In the genomic region with DNA sequence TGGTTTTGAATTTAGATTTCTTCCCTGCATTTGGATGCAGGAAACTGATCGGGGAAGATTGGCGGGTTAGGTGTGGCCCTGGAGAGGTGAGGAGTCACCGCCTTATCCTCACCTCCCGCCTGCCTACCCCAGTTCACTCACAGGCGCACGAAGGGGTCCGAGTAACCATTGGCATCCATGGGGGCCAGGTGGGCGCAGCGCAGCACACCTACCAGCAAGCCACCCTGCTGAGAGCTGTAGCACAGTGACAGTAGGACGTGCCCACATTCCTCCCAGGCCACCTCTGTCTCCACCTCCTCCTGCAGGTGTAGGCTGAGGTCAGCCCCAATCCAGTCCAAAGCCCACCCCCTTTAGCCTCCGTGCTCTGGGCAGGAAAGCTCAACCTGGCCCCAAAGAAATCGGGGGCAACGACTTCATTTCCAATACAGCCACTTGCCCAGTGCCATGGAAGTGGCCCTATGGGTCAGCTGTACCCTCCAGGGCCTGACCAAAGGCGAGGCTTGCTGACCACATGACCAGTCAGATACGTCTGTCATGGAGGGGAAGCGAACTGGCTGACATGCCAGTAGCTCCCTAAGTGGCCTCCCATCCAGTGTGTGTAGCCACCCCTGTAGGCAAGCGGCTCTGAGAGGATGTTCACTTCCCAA, we compare ENCODE assay signal across 9 cellular contexts. TPM values are rescaled to one million over a fixed set of nuclear protein-coding genes. Genes with fewer than 3 reads are reported as not detected.
DNase-seq lines count a peak whose midpoint lies in the region; ATAC-seq and TF ChIP-seq lines count a peak whose summit lies in the region.
"Had no signal": no experiment of that assay in that cellular context is flagged by ENCODE, and none has a peak within 500 bp of the region (broad histone marks: within the 10 kb centered on the region; RNA-seq: fewer than 3 reads in every experiment).

No MANE protein-coding gene starts in this region.

- POLR2A ChIA-PET in MCF 10A (lab: Yijun Ruan, JAX) = interaction anchor here (0.7 to 2.4 kb wide), 5 partner anchors 20 to 42 kb away, joined by 3 to 16 read pairs (median 5); a partner anchor contains a TSS
- POLR2A ChIA-PET in naive thymus-derived CD4-positive, alpha-beta T cell (lab: Charles Lee) = interaction anchor here (0.5 to 2.8 kb wide), 9 partner anchors 8 to 185 kb away, joined by 3 to 27 read pairs (median 5); a partner anchor contains a TSS

- H3K27ac Mint-ChIP-seq in MCF 10A (ENCODE audit: low read depth, unreplicated experiment) = peak overlapping the region; percentile 79
- H3K27ac Mint-ChIP-seq in naive thymus-derived CD4-positive, alpha-beta T cell = peak overlapping the region; percentile 92 to 99 (median 98)

- no peaks in the 10 kb centered on the region for H3K27me3 ChIP-seq in HL-60 (ENCODE audit: insufficient read depth, poor library complexity, severe bottlenecking)
- H3K27me3 ChIP-seq in naive thymus-derived CD4-positive, alpha-beta T cell (ENCODE audit: control insufficient read depth in 2 of 2, insufficient read depth in 2 of 2, low read length in 2 of 2) = no peaks in the 10 kb centered on the region

- peaks cover 25 to 29% of the 10 kb centered on the region in 2 donors for H3K4me1 ChIP-seq in naive thymus-derived CD4-positive, alpha-beta T cell (ENCODE audit: control insufficient read depth in 2 of 2, insufficient read depth in 2 of 2, low read length in 2 of 2)

- peaks cover 19% of the 10 kb centered on the region for H3K27me3 Mint-ChIP-seq in MCF 10A (ENCODE audit: insufficient read depth, unreplicated experiment)
- peaks cover 0 to 9% (median 0%) of the 10 kb centered on the region in 5 donors for H3K27me3 Mint-ChIP-seq in naive thymus-derived CD4-positive, alpha-beta T cell

- no peak for DNase-seq in AG10803 (ENCODE audit: low read depth)
- DNase-seq in HL-60 (ENCODE audit: low read depth in 1 of 2, low spot score in 1 of 2) = no peak
- no peak for DNase-seq in MCF 10A (ENCODE audit: unreplicated experiment)
- DNase-seq in naive thymus-derived CD4-positive, alpha-beta T cell = no peak
- no peak for DNase-seq in SW480 (ENCODE audit: low spot score)

- peaks cover 28% of the 10 kb centered on the region for H3K36me3 Mint-ChIP-seq in MCF 10A (ENCODE audit: insufficient read depth, unreplicated experiment)
- H3K36me3 Mint-ChIP-seq in naive thymus-derived CD4-positive, alpha-beta T cell = peaks cover 0 to 17% (median 3%) of the 10 kb centered on the region in 5 donors

- CTCF ChIA-PET in MCF 10A (lab: Yijun Ruan, JAX) = interaction anchor here (0.5 to 3.0 kb wide), 6 partner anchors 14 to 145 kb away, joined by 3 to 12 read pairs (median 4); a partner anchor contains a TSS
- CTCF ChIA-PET in naive thymus-derived CD4-positive, alpha-beta T cell (lab: Charles Lee) = interaction anchor here (0.6 to 2.1 kb wide), 10 partner anchors 13 to 342 kb away, joined by 3 to 8 read pairs (median 3); a partner anchor contains a TSS

- no peaks in the 10 kb centered on the region for H3K9me3 ChIP-seq in naive thymus-derived CD4-positive, alpha-beta T cell (ENCODE audit: control insufficient read depth in 2 of 3, low read length in 3 of 3)
- H3K9me3 ChIP-seq: SK-N-SH had no signal

- peak overlapping the region; percentile 85 for H3K27ac ChIP-seq in HL-60 (replicated peaks)
- peak overlapping the region; percentile 96 for H3K27ac ChIP-seq in naive thymus-derived CD4-positive, alpha-beta T cell (ENCODE audit: low read depth, low read length)

- BruUV-seq in MCF 10A (replicated peaks; lab: Mats Ljungman, UMichigan) = no TSS peak

- intact Hi-C loops in MCF 10A (cut with micrococcal nuclease) = no loop called here
- intact Hi-C loops in naive thymus-derived CD4-positive, alpha-beta T cell (cut with micrococcal nuclease) = no loop called here

- peaks cover 4% of the 10 kb centered on the region for H3K4me1 Mint-ChIP-seq in MCF 10A (ENCODE audit: insufficient read depth, unreplicated experiment)
- peaks cover 21 to 56% (median 43%) of the 10 kb centered on the region in 7 donors for H3K4me1 Mint-ChIP-seq in naive thymus-derived CD4-positive, alpha-beta T cell

- H3K9me3 Mint-ChIP-seq in MCF 10A (ENCODE audit: unreplicated experiment) = no peaks in the 10 kb centered on the region
- no peaks in the 10 kb centered on the region for H3K9me3 Mint-ChIP-seq in naive thymus-derived CD4-positive, alpha-beta T cell

- H3K4me3 ChIP-seq in AG10803 (ENCODE audit: low read length) = peak overlapping the region; percentile 53
- no peak overlapping the region for H3K4me3 ChIP-seq in HL-60 (replicated peaks; ENCODE audit: insufficient read depth, low read length)
- peak overlapping the region; percentile 60 for H3K4me3 ChIP-seq in naive thymus-derived CD4-positive, alpha-beta T cell (ENCODE audit: low read length)

- no peak for ATAC-seq in naive thymus-derived CD4-positive, alpha-beta T cell
- no peak for ATAC-seq in GM19328 (IDR thresholded peaks at IDR 0.05; ENCODE audit: unreplicated experiment)
- ATAC-seq in HG03342 (IDR thresholded peaks at IDR 0.05; ENCODE audit: unreplicated experiment) = no peak
- ATAC-seq in HG03175 (IDR thresholded peaks at IDR 0.05; ENCODE audit: unreplicated experiment) = no peak

- no peak for TF ChIP-seq CTCF in AG10803 (conservative IDR thresholded peaks at IDR 0.05; ENCODE audit: low read length)
- TF ChIP-seq CTCF in HL-60 (IDR thresholded peaks at IDR 0.05; ENCODE audit: insufficient read depth, low read length) = no peak
- no peak for TF ChIP-seq CTCF in MCF 10A (IDR thresholded peaks at IDR 0.05; ENCODE audit: unreplicated experiment)

- H3K36me3 ChIP-seq in naive thymus-derived CD4-positive, alpha-beta T cell (ENCODE audit: control insufficient read depth in 2 of 3, insufficient read depth in 3 of 3, low read length in 3 of 3) = peaks cover 0 to 43% (median 5%) of the 10 kb centered on the region in 3 experiments

- H3K4me3 Mint-ChIP-seq in MCF 10A (ENCODE audit: unreplicated experiment) = peak overlapping the region; percentile 53
- peak overlapping the region; percentile 59 to 87 (median 82) for H3K4me3 Mint-ChIP-seq in naive thymus-derived CD4-positive, alpha-beta T cell

RNA-seq across cellular contexts. Expression of a gene that starts 6.7 kb away (rescaled TPM):
- 158 and 223 TPM in 2 replicates for total RNA-seq in MCF 10A (2022)
- total RNA-seq in naive thymus-derived CD4-positive, alpha-beta T cell = 100 to 1,000 TPM; 198 to 253 (median 212) TPM
- polyA plus RNA-seq in naive thymus-derived CD4-positive, alpha-beta T cell = 100 to 1,000 TPM; 111 to 113 TPM

RNA-seq across cellular contexts. Expression of a gene that starts 16.3 kb away (rescaled TPM):
- 3.6 and 6.9 TPM in 2 replicates for total RNA-seq in MCF 10A (2022)
- 10 to 100 TPM in 1 of 5 experiments, 1 to 10 TPM in 4; 3.1 to 10.4 (median 4.0) TPM for total RNA-seq in naive thymus-derived CD4-positive, alpha-beta T cell
- polyA plus RNA-seq in naive thymus-derived CD4-positive, alpha-beta T cell = 1 to 10 TPM; 3.3 to 3.7 TPM

RNA-seq across cellular contexts. Expression of a gene that starts 26.1 kb away (rescaled TPM):
- total RNA-seq in MCF 10A (2022) = not detected in 2 replicates
- not detected for total RNA-seq in naive thymus-derived CD4-positive, alpha-beta T cell
- polyA plus RNA-seq in naive thymus-derived CD4-positive, alpha-beta T cell = not detected
- polyA plus RNA-seq: SK-N-SH had no signal

RNA-seq across cellular contexts. Expression of a gene that starts 29.8 kb away (rescaled TPM):
- 1,641 and 1,733 TPM in 2 replicates for total RNA-seq in MCF 10A (2022)
- 100 to 1,000 TPM in 4 of 5 experiments, 10 to 100 TPM in 1; 77.2 to 265 (median 139) TPM for total RNA-seq in naive thymus-derived CD4-positive, alpha-beta T cell
- polyA plus RNA-seq in naive thymus-derived CD4-positive, alpha-beta T cell = 100 to 1,000 TPM; 190 to 202 TPM

RNA-seq across cellular contexts. Expression of a gene that starts 37.1 kb away (rescaled TPM):
- total RNA-seq in MCF 10A (2022) = not detected in 2 replicates
- under 1 TPM in 3 of 5 experiments, not detected in 2; 0.29 to 0.49 (median 0.42) TPM for total RNA-seq in naive thymus-derived CD4-positive, alpha-beta T cell
- polyA plus RNA-seq in naive thymus-derived CD4-positive, alpha-beta T cell = under 1 TPM in 1 of 2 donors, not detected in 1; 0.57 TPM
- polyA plus RNA-seq: SK-N-SH had no signal
